Comparison of ENCODE assay signal across 10 cellular contexts in the genomic region with DNA sequence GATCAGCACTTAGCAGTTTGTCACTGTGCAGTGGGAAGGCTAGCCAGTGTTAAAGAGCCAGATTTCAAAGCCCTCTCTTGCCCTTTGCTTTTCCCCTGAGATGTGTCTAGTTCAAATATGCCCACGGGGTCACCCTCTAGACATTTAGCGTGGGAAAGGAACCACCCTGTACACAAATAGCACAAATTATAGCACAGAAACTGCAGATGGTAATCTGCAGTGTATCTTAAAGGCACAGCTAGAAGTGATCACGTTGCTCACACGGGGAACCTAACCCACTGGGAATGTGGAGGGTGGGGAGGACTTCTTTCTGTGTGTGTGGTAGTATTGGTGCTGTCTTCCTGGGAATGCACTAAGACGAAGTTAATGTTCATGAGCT.
DNase-seq lines count a peak whose midpoint lies in the region; ATAC-seq, FAIRE-seq and TF ChIP-seq lines count a peak whose summit lies in the region.
"Had no signal": no experiment of that assay in that cellular context is flagged by ENCODE, and none has a peak within 500 bp of the region (broad histone marks: within the 10 kb centered on the region; RNA-seq: fewer than 3 reads in every experiment).

No MANE protein-coding gene starts in this region.

- H3K27me3 ChIP-seq in CD4-positive, alpha-beta memory T cell (ENCODE audit: insufficient read depth, low read length): no peaks in the 10 kb centered on the region
- H3K27me3 ChIP-seq in RWPE2 (ENCODE audit: insufficient read depth, poor library complexity, severe bottlenecking): no peaks in the 10 kb centered on the region
- no peaks in the 10 kb centered on the region for H3K27me3 ChIP-seq in esophagus squamous epithelium

- peaks cover 36 to 67% of the 10 kb centered on the region in 2 donors for H3K36me3 Mint-ChIP-seq in CD4-positive, alpha-beta memory T cell
- peaks cover 43% of the 10 kb centered on the region for H3K36me3 Mint-ChIP-seq in nephron (ENCODE audit: low read depth)

- H3K4me1 Mint-ChIP-seq in CD4-positive, alpha-beta memory T cell: peaks cover 49 to 69% (median 60%) of the 10 kb centered on the region in 4 donors
- H3K4me1 Mint-ChIP-seq in nephron: peaks cover 48% of the 10 kb centered on the region

- no peaks in the 10 kb centered on the region for H3K27me3 Mint-ChIP-seq in CD4-positive, alpha-beta memory T cell
- no peaks in the 10 kb centered on the region for H3K27me3 Mint-ChIP-seq in nephron (ENCODE audit: low read depth)

- POLR2A ChIA-PET in CD4-positive, alpha-beta memory T cell (lab: Charles Lee; ENCODE audit: partially characterized antibody): interaction anchor here (1.0 to 4.0 kb wide), 4 partner anchors 62 to 410 kb away, joined by 4 to 19 read pairs (median 4); a partner anchor contains a TSS

- FAIRE-seq in GM19239 (lab: Jason Lieb, UNC): no peak

- H3K36me3 ChIP-seq in CD4-positive, alpha-beta memory T cell (ENCODE audit: insufficient read depth, low read length): peaks cover 34% of the 10 kb centered on the region
- H3K36me3 ChIP-seq in RWPE2 (ENCODE audit: low read depth) (peaks cover 84% of the 10 kb centered on the region), esophagus squamous epithelium (peaks cover 0 to 75% (median 5%) of the 10 kb centered on the region in 3 donors)

- no peak overlapping the region for H3K27ac ChIP-seq in CD4-positive, alpha-beta memory T cell (ENCODE audit: low read depth, low read length)
- H3K27ac ChIP-seq in RWPE2 (ENCODE audit: poor library complexity, severe bottlenecking): peak overlapping the region; percentile 88
- peak overlapping the region in 3 of 4 donors; percentile 2 to 45 (median 43) for H3K27ac ChIP-seq in esophagus squamous epithelium

- H3K9me3 Mint-ChIP-seq in CD4-positive, alpha-beta memory T cell: no peaks in the 10 kb centered on the region
- H3K9me3 Mint-ChIP-seq in nephron: no peaks in the 10 kb centered on the region

- no peak for TF ChIP-seq POLR2A in esophagus squamous epithelium (IDR thresholded peaks at IDR 0.05)

- no peak overlapping the region for H3K4me3 ChIP-seq in CD4-positive, alpha-beta memory T cell (ENCODE audit: low read length in 2 of 2)
- H3K4me3 ChIP-seq in RWPE2 (ENCODE audit: severe bottlenecking) (no peak overlapping the region), esophagus squamous epithelium (no peak overlapping the region)

- no peaks in the 10 kb centered on the region for H3K9me3 ChIP-seq in CD4-positive, alpha-beta memory T cell (ENCODE audit: control insufficient read depth in 1 of 2, low read length in 2 of 2)
- no peaks in the 10 kb centered on the region for H3K9me3 ChIP-seq in RWPE2 (ENCODE audit: severe bottlenecking)
- H3K9me3 ChIP-seq in esophagus squamous epithelium: no peaks in the 10 kb centered on the region

- H3K27ac Mint-ChIP-seq in CD4-positive, alpha-beta memory T cell: peak overlapping the region in 6 of 7 donors; percentile 31 to 79 (median 59)
- H3K27ac Mint-ChIP-seq in nephron: peak overlapping the region in 2 of 3 experiments; percentile 4 to 34

- peak overlapping the region in 4 of 8 donors; percentile 12 to 61 (median 40) for H3K4me3 Mint-ChIP-seq in CD4-positive, alpha-beta memory T cell
- H3K4me3 Mint-ChIP-seq in nephron: no peak overlapping the region

- peaks cover 59% of the 10 kb centered on the region for H3K4me1 ChIP-seq in CD4-positive, alpha-beta memory T cell (ENCODE audit: insufficient read depth, low read length)
- H3K4me1 ChIP-seq in RWPE2 (ENCODE audit: insufficient read depth, poor library complexity, severe bottlenecking) (peaks cover 41% of the 10 kb centered on the region), esophagus squamous epithelium (peaks cover 0 to 52% (median 19%) of the 10 kb centered on the region in 3 donors)

- WGBS in esophagus squamous epithelium, 2 donors: 52 to 63% methylated on average over 4 of the region's 5 CpGs

- DNase-seq in CD4-positive, alpha-beta memory T cell: no peak
- DNase-seq in RWPE2 (ENCODE audit: low spot score) (no peak), esophagus squamous epithelium (lab: John Stamatoyannopoulos, UW) (no peak), occipital lobe (lab: John Stamatoyannopoulos, UW) (no peak), GM19239 (ENCODE audit: insufficient read length, low spot score) (no peak), A172 (ENCODE audit: low spot score) (no peak)
- DNase-seq: NCI-H226, RPMI8226 had no signal

- TF ChIP-seq CTCF in RWPE2 (IDR thresholded peaks at IDR 0.05; ENCODE audit: poor library complexity, severe bottlenecking): no peak
- no peak for TF ChIP-seq CTCF in esophagus squamous epithelium (IDR thresholded peaks at IDR 0.05)
- TF ChIP-seq CTCF in nephron (IDR thresholded peaks at IDR 0.05; ENCODE audit: unreplicated experiment in 3 of 3): no peak

- intact Hi-C loops in CD4-positive, alpha-beta memory T cell (cut with micrococcal nuclease): no loop called here
- intact Hi-C loops in esophagus squamous epithelium (cut with DNase I): loop anchor here (5.0 kb wide), 1 partner anchor 132 kb away; a partner anchor contains a TSS

- ATAC-seq in RWPE2 (ENCODE audit: low read depth) (no peak), HG02642 (IDR thresholded peaks at IDR 0.05; ENCODE audit: poor library complexity, unreplicated experiment) (no peak)

- CTCF ChIA-PET in CD4-positive, alpha-beta memory T cell (lab: Charles Lee; ENCODE audit: partially characterized antibody): interaction anchor here (0.9 to 10.1 kb wide), 7 partner anchors 12 to 487 kb away, joined by 3 to 163 read pairs (median 4); no protein-coding TSS in a partner anchor
